In genomic region chr12:9798008-9798619, GRCh38 we compare ENCODE assay signal across 8 cellular contexts. TPM values are rescaled to one million over a fixed set of nuclear protein-coding genes. Genes with fewer than 3 reads are reported as not detected.
DNase-seq lines count a peak whose midpoint lies in the region; ATAC-seq, FAIRE-seq and TF ChIP-seq lines count a peak whose summit lies in the region.

No MANE protein-coding gene starts in this region.

- H3K4me2 ChIP-seq in A549, result no peak overlapping the region

- no peak for TF ChIP-seq POLR2A in A549 (IDR thresholded peaks at IDR 0.05; ENCODE audit: low read length)

- FAIRE-seq in A549 (lab: Jason Lieb, UNC), result peak; percentile 54

- TF ChIP-seq CTCF in A549 (IDR thresholded peaks at IDR 0.05), result peak; percentile 47

- ATAC-seq in A549, result peak; percentile 96 to 98
- peak; percentile 90 for ATAC-seq in GM18517 (IDR thresholded peaks at IDR 0.05; ENCODE audit: unreplicated experiment)
- ATAC-seq in HG02973 (IDR thresholded peaks at IDR 0.05; ENCODE audit: unreplicated experiment), result peak; percentile 86

- peak; percentile 56 to 68; a peak in 4 of 5 replicates for TF ChIP-seq RAD21 in A549 (conservative IDR thresholded peaks at IDR 0.05 in 1 of 2, IDR thresholded peaks at IDR 0.05 in 1 of 2)

- no peak for TF ChIP-seq EP300 in A549 (IDR thresholded peaks at IDR 0.05)

- H3K9me3 ChIP-seq in A549, result no peaks in the 10 kb centered on the region

- H3K4me3 ChIP-seq in A549, result no peak overlapping the region

- POLR2A ChIA-PET in A549 (lab: Yijun Ruan, JAX), result no interaction called here

- no peak overlapping the region for H3K27ac ChIP-seq in A549

- WGBS in A549 (ENCODE audit: missing lambda C conversion rate), result 33% methylated on average over 6 of the region's 6 CpGs

- H3K4me1 ChIP-seq in A549, result no peaks in the 10 kb centered on the region

- CTCF ChIA-PET in A549 (lab: Yijun Ruan, JAX), result interaction anchor here (0.6 to 2.2 kb wide), 7 partner anchors 36 to 1232 kb away, joined by 3 to 13 read pairs (median 3); no protein-coding TSS in a partner anchor

- DNase-seq in A549 (ENCODE audit: low read depth in 1 of 2, low spot score in 1 of 2) (peak; percentile 13 to 84), NCI-H69 (lab: John Stamatoyannopoulos, UW) (peak; percentile 23), fibroblast of gingiva (ENCODE audit: low read depth) (peak; percentile 35), renal cortical epithelial cell (ENCODE audit: low read depth) (peak; percentile 86), COR-L47 (lab: John Stamatoyannopoulos, UW) (no peak)
- DNase-seq in activated CD8-positive, alpha-beta memory T cell treated with anti-CD3 and anti-CD28 coated beads for 4 hours (ENCODE audit: low read depth in 2 of 2), result peak; percentile 39 to 48

TF ChIP-seq in A549, 52 proteins besides CTCF, POLR2A, EP300 and RAD21:
- TF ChIP-seq KDM1A (IDR thresholded peaks at IDR 0.05; ENCODE audit: low read depth) (no peak), SMC3 (IDR thresholded peaks at IDR 0.05) (peak; percentile 43; the same call in 2 of the 3 replicates)

RNA-seq across cellular contexts. Expression of gene KLRF1, which starts 29.2 kb away (rescaled TPM):
- not detected in 2 replicates for polyA plus RNA-seq in A549 (2011; rRNA removed)
- not detected in 2 replicates for polyA plus RNA-seq in A549 (2012; cell fraction: cytosol; rRNA removed)
- not detected in 2 replicates for polyA plus RNA-seq in A549 (2012; cell fraction: nucleus; rRNA removed)
- not detected in 3 replicates for polyA plus RNA-seq in A549 (2017; fragmentation: RNase III; extraction: RNeasy Plus Mini Kit Qiagen cat#74134 plus additional on column Dnase treatment)
- polyA minus RNA-seq in A549 (2011; rRNA and poly(A)+ RNA removed), result not detected in 2 replicates
- total RNA-seq in renal cortical epithelial cell, result 0.15 and 1.4 TPM in 2 replicates

RNA-seq across cellular contexts. Expression of gene CD69, which starts 37.4 kb away (rescaled TPM):
- polyA plus RNA-seq in A549 (2011; rRNA removed) (not detected in 2 replicates), A549 (2017; fragmentation: RNase III; extraction: RNeasy Plus Mini Kit Qiagen cat#74134 plus additional on column Dnase treatment) (not detected in 3 replicates)
- polyA plus RNA-seq in A549 (2012; cell fraction: cytosol; rRNA removed), result not detected in 2 replicates
- polyA plus RNA-seq in A549 (2012; cell fraction: nucleus; rRNA removed), result not detected in 2 replicates
- polyA minus RNA-seq in A549 (2011; rRNA and poly(A)+ RNA removed), result not detected in 2 replicates
- total RNA-seq in renal cortical epithelial cell, result 0.25 and 1.2 TPM in 2 replicates
